20 cellular contexts compared by ENCODE assay signal in the genomic region with DNA sequence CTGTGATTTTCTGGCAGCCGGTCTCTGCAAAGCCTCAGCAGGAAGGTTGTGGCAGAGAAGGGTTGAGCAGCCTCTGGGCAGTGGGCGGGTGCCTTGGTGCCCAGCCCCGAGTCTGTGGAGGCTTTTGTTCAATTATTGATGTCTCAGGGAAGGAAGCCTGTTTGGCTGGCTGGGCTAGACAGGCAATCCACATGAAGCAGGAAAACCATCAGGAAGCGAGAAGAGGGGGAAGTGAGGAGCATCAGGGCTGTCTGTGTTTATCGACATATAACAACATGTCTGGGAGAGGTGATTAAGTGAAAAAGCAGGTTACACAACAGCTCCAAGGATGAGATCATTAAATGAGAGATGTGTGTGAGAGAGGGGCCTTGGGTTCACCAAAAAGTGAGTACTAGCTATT.
DNase-seq lines count a peak whose midpoint lies in the region; ATAC-seq and TF ChIP-seq lines count a peak whose summit lies in the region.
"Had no signal": no experiment of that assay in that cellular context is flagged by ENCODE, and none has a peak within 500 bp of the region (broad histone marks: within the 10 kb centered on the region; RNA-seq: fewer than 3 reads in every experiment).

No MANE protein-coding gene starts in this region.

- H3K4me1 ChIP-seq in HEK293 (ENCODE audit: control insufficient read depth, insufficient read depth, low read length) (no peaks in the 10 kb centered on the region), esophagus (ENCODE audit: control insufficient read depth in 2 of 2, insufficient read depth in 2 of 2, low read length in 1 of 2) (peaks cover 3 to 15% of the 10 kb centered on the region in 2 donors)
- H3K4me1 ChIP-seq: tibial artery had no signal

- H3K27ac ChIP-seq in HEK293 (ENCODE audit: extremely low read depth, low read depth, low read length), result no peak overlapping the region
- peak overlapping the region; percentile 86 to 89 for H3K27ac ChIP-seq in esophagus (ENCODE audit: low read depth in 2 of 2, low read length in 1 of 2)
- peak overlapping the region in 19 of 21 experiments; percentile 7 to 80 (median 58) for H3K27ac ChIP-seq in skin epidermis
- H3K27ac ChIP-seq: tibial artery, WERI-Rb-1 had no signal

- WGBS in esophagus, 2 donors, result 31 to 38% methylated on average over 5 of the region's 5 CpGs

- H3K4me3 ChIP-seq in HEK293 (ENCODE audit: low read depth, low read length) (no peak overlapping the region), esophagus (ENCODE audit: low read depth in 1 of 2, low read length in 2 of 2) (no peak overlapping the region), skin epidermis (no peak overlapping the region)
- H3K4me3 ChIP-seq: tibial artery had no signal

- no peaks in the 10 kb centered on the region for H3K9me3 Mint-ChIP-seq in WTC11
- H3K9me3 Mint-ChIP-seq: activated CD4-positive, alpha-beta memory T cell treated with anti-CD3 and anti-CD28 coated beads for 36 hours; nephron; stimulated activated naive B cell treated with anti-CD40 and anti-IgM and Interleukin-4, amounts not matched to agents 10 μg/mL and 1 μg/mL and 100 μg/mL, for 72 hours had no signal

- POLR2A ChIA-PET in HEK293 (lab: Yijun Ruan, JAX) (no interaction called here), WTC11 (lab: Charles Lee) (no interaction called here)

- H3K27ac Mint-ChIP-seq in WTC11, result no peak overlapping the region
- H3K27ac Mint-ChIP-seq: activated CD4-positive, alpha-beta memory T cell treated with anti-CD3 and anti-CD28 coated beads for 36 hours; CD8-positive, alpha-beta memory T cell; nephron; stimulated activated naive B cell treated with anti-CD40 and anti-IgM and Interleukin-4, amounts not matched to agents 10 μg/mL and 1 μg/mL and 100 μg/mL, for 72 hours; T-helper 17 cell had no signal

- TF ChIP-seq CTCF in HEK293 (tag by site-specific recombination; IDR thresholded peaks at IDR 0.05) (no peak), WTC11 (IDR thresholded peaks at IDR 0.05) (no peak)

- no peak overlapping the region for H3K4me3 Mint-ChIP-seq in WTC11
- H3K4me3 Mint-ChIP-seq: activated CD4-positive, alpha-beta memory T cell treated with anti-CD3 and anti-CD28 coated beads for 36 hours; CD8-positive, alpha-beta memory T cell; nephron; stimulated activated naive B cell treated with anti-CD40 and anti-IgM and Interleukin-4, amounts not matched to agents 10 μg/mL and 1 μg/mL and 100 μg/mL, for 72 hours; T-helper 17 cell had no signal

- H3K27me3 ChIP-seq in esophagus (ENCODE audit: control insufficient read depth in 1 of 2, insufficient read depth in 2 of 2, low read length in 2 of 2), result no peaks in the 10 kb centered on the region
- H3K27me3 ChIP-seq: tibial artery had no signal

- H3K36me3 ChIP-seq in HEK293 (ENCODE audit: control insufficient read depth in 2 of 2, insufficient read depth in 1 of 2, low read length in 2 of 2) (no peaks in the 10 kb centered on the region), esophagus (ENCODE audit: control insufficient read depth in 2 of 2, insufficient read depth in 2 of 2, low read length in 1 of 2) (no peaks in the 10 kb centered on the region)
- H3K36me3 ChIP-seq: tibial artery, WERI-Rb-1 had no signal

- ATAC-seq in WTC11, result peak; percentile 20; the same call in 1 of the 2 replicates
- no peak for ATAC-seq in Right ventricle myocardium inferior
- no peak for ATAC-seq in HG03460 (IDR thresholded peaks at IDR 0.05; ENCODE audit: unreplicated experiment)
- ATAC-seq: HCT116; left colon; stimulated activated naive B cell treated with anti-CD40 and anti-IgM and Interleukin-4, amounts not matched to agents 10 μg/mL and 1 μg/mL and 100 μg/mL, for 72 hours; T-helper 17 cell had no signal

- CTCF ChIA-PET in HEK293 (lab: Yijun Ruan, JAX) (interaction anchor here (1.2 kb wide), 2 partner anchors 13 to 35 kb away, joined by 3 read pairs; no protein-coding TSS in a partner anchor), WTC11 (lab: Charles Lee) (no interaction called here)

- peaks cover 2% of the 10 kb centered on the region for H3K27me3 Mint-ChIP-seq in WTC11 (ENCODE audit: low read depth)
- H3K27me3 Mint-ChIP-seq: activated CD4-positive, alpha-beta memory T cell treated with anti-CD3 and anti-CD28 coated beads for 36 hours had no signal

- no peaks in the 10 kb centered on the region for H3K9me3 ChIP-seq in HEK293 (ENCODE audit: control insufficient read depth, insufficient read depth, low read depth, low read length)
- H3K9me3 ChIP-seq in esophagus (ENCODE audit: control insufficient read depth in 2 of 2, insufficient read depth in 1 of 2, low read depth in 1 of 2, low read length in 1 of 2), result no peaks in the 10 kb centered on the region
- H3K9me3 ChIP-seq: tibial artery had no signal

- DNase-seq in WTC11 (ENCODE audit: low spot score) (no peak), Right ventricle myocardium inferior (ENCODE audit: missing footprints) (no peak), HT-29 (ENCODE audit: low spot score) (no peak)
- DNase-seq: activated CD4-positive, alpha-beta memory T cell treated with anti-CD3 and anti-CD28 coated beads for 36 hours; activated gamma-delta T cell treated with Interleukin-2 at 50 U/mL for 16 hours; CD8-positive, alpha-beta memory T cell; DND-41; left colon; NCI-H82; stimulated activated CD4-positive, alpha-beta T cell treated with anti-CD3 and anti-CD28 coated beads, Interleukin-1b, Interleukin-23, amount 100 ng/mL, for 48 hours; stimulated activated naive B cell treated with anti-CD40 and anti-IgM and Interleukin-4, amounts not matched to agents 10 μg/mL and 1 μg/mL and 100 μg/mL, for 72 hours; T-helper 17 cell; tibial artery; WERI-Rb-1 had no signal

- intact Hi-C loops in Right ventricle myocardium inferior (cut with DNase I), result no loop called here

- H3K36me3 Mint-ChIP-seq in WTC11, result no peaks in the 10 kb centered on the region
- H3K36me3 Mint-ChIP-seq: activated CD4-positive, alpha-beta memory T cell treated with anti-CD3 and anti-CD28 coated beads for 36 hours; CD8-positive, alpha-beta memory T cell; stimulated activated naive B cell treated with anti-CD40 and anti-IgM and Interleukin-4, amounts not matched to agents 10 μg/mL and 1 μg/mL and 100 μg/mL, for 72 hours had no signal

- H3K4me1 Mint-ChIP-seq in WTC11, result peaks cover 26% of the 10 kb centered on the region
- H3K4me1 Mint-ChIP-seq: CD8-positive, alpha-beta memory T cell; nephron; stimulated activated naive B cell treated with anti-CD40 and anti-IgM and Interleukin-4, amounts not matched to agents 10 μg/mL and 1 μg/mL and 100 μg/mL, for 72 hours; T-helper 17 cell had no signal

TF ChIP-seq in HEK293, 187 proteins besides CTCF, POLR2A, EP300 and RAD21:
- 0 out of 2 replicates have a peak, but pooled peaks have one; percentile 24 for TF ChIP-seq ZNF398 (tag by site-specific recombination; IDR thresholded peaks at IDR 0.05)
- TF ChIP-seq, protein P1, sequence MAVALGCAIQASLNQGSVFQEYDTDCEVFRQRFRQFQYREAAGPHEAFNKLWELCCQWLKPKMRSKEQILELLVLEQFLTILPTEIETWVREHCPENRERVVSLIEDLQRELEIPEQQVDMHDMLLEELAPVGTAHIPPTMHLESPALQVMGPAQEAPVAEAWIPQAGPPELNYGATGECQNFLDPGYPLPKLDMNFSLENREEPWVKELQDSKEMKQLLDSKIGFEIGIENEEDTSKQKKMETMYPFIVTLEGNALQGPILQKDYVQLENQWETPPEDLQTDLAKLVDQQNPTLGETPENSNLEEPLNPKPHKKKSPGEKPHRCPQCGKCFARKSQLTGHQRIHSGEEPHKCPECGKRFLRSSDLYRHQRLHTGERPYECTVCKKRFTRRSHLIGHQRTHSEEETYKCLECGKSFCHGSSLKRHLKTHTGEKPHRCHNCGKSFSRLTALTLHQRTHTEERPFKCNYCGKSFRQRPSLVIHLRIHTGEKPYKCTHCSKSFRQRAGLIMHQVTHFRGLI (tag by site-specific recombination; IDR thresholded peaks at IDR 0.05), result no peak
TF ChIP-seq in HEK293: peak in this region for 1.

TF ChIP-seq in WTC11, 78 proteins besides CTCF, POLR2A, EP300 and RAD21:
- TF ChIP-seq CREB1 (CRISPR knock-in tag; IDR thresholded peaks at IDR 0.05) (no peak), TP53 (CRISPR knock-in tag; IDR thresholded peaks at IDR 0.05) (no peak), ESRRA (CRISPR knock-in tag; IDR thresholded peaks at IDR 0.05; ENCODE audit: borderline replicate concordance) (no peak), ZNF121 (CRISPR knock-in tag; IDR thresholded peaks at IDR 0.05) (no peak), ZNF317 (CRISPR knock-in tag; IDR thresholded peaks at IDR 0.05; ENCODE audit: borderline replicate concordance, low read depth) (no peak), FOXP1 (CRISPR knock-in tag; IDR thresholded peaks at IDR 0.05; ENCODE audit: borderline replicate concordance) (no peak)
- TF ChIP-seq, protein P2, sequence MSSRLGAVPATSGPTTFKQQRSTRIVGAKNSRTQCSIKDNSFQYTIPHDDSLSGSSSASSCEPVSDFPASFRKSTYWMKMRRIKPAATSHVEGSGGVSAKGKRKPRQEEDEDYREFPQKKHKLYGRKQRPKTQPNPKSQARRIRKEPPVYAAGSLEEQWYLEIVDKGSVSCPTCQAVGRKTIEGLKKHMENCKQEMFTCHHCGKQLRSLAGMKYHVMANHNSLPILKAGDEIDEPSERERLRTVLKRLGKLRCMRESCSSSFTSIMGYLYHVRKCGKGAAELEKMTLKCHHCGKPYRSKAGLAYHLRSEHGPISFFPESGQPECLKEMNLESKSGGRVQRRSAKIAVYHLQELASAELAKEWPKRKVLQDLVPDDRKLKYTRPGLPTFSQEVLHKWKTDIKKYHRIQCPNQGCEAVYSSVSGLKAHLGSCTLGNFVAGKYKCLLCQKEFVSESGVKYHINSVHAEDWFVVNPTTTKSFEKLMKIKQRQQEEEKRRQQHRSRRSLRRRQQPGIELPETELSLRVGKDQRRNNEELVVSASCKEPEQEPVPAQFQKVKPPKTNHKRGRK (CRISPR knock-in tag; IDR thresholded peaks at IDR 0.05; ENCODE audit: borderline replicate concordance), result no peak
